Comparison of ENCODE assay signal across 8 cellular contexts in the genomic region with DNA sequence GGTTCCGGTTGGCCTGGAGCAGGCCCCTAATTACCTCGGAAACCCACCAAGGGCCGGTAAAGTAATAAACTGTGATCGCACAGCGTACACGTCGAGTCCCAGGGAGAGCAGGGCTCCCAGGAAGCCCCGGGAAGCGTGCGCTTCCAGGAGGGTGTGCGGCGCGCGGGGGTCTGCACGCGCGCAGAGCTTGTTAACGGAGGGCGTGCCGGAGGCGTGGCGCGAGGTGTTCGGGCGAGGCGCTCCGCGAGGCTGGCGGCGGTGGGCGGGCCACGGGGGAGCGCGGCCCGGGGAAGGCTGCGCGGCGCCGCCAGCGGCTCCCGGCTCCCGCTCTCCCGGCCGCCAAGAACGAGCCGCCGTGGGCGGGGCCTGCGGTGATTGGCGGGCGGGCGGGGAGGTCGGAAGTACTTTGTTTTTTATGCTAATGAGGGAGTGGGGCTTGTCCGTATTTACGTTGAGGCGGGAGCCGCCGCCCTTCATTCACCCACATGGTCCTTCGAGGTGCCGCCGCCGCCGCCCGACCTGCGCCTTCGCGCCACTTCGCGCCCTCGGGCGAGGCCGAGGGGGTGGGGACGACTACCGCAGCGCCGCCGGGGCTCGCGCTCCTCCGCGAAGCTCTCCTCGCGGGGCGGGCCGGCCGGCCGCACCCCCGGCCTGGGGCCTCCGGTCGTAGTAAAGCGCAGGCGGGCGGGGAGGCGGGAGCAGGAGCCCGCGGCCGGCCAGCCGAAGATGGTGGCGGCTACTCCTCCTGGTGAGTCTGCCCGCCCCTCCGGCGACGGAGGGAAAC. TPM values are rescaled to one million over a fixed set of nuclear protein-coding genes. Genes with fewer than 3 reads are reported as not detected.
A peak's percentile ranks its signal among the peaks of the same experiment; 100 is the strongest.
DNase-seq lines count a peak whose midpoint lies in the region; ATAC-seq and TF ChIP-seq lines count a peak whose summit lies in the region.

A gene (plus strand): TSS at position 476 of the 784 bp plus-strand sequence.

- peak; percentile 81 for TF ChIP-seq POLR2A in erythroblast (IDR thresholded peaks at IDR 0.05; ENCODE audit: low read length)

- H3K27me3 ChIP-seq in muscle layer of colon (ENCODE audit: control insufficient read depth in 1 of 2, insufficient read depth in 2 of 2, low read length in 2 of 2), result no peaks in the 10 kb centered on the region

- peak within 1 kb of the TSS; percentile 69 for H3K27ac ChIP-seq in muscle layer of colon (ENCODE audit: low read depth, low read length)

- no peaks in the 10 kb centered on the region for H3K9me3 ChIP-seq in muscle layer of colon (ENCODE audit: low read length)

- H3K4me3 ChIP-seq in muscle layer of colon (ENCODE audit: low read depth in 1 of 2, low read length in 2 of 2), result peak within 1 kb of the TSS; percentile 77 to 79

- H3K9ac ChIP-seq in muscle layer of colon (ENCODE audit: low read length), result peak within 1 kb of the TSS; percentile 51

- peaks cover 14% of the 10 kb centered on the region for H3K36me3 ChIP-seq in muscle layer of colon (ENCODE audit: insufficient read depth, low read length)

- in situ Hi-C loops in KBM-7 (cut with MboI; ENCODE audit: low pct_unique_long_range_greater_than_20kb, low sequenced_read_pairs), result no loop called here

- DNase-seq in DMS53 (lab: John Stamatoyannopoulos, UW) (peak; percentile 87), KBM-7 (peak; percentile 95), erythroblast (lab: John Stamatoyannopoulos, UW) (peak; percentile 92 to 93)
- DNase-seq in activated T-cell treated with anti-CD3 and anti-CD28 coated beads, Interleukin-2, amount 50 U/mL, for 1 hour, result peak; percentile 88
- DNase-seq in stimulated activated CD8-positive, alpha-beta memory T cell treated with anti-CD3 and anti-CD28 coated beads, Interleukin-4, amount 100 ng/mL, for 48 hours, result peak; percentile 92

- peaks cover 23% of the 10 kb centered on the region for H3K4me1 ChIP-seq in muscle layer of colon (ENCODE audit: insufficient read depth, low read length)

- peak; percentile 63 for ATAC-seq in GM21723 (IDR thresholded peaks at IDR 0.05; ENCODE audit: unreplicated experiment)

TF ChIP-seq in PFSK-1, 5 proteins besides CTCF, POLR2A, EP300 and RAD21:
- TF ChIP-seq, protein P1, sequence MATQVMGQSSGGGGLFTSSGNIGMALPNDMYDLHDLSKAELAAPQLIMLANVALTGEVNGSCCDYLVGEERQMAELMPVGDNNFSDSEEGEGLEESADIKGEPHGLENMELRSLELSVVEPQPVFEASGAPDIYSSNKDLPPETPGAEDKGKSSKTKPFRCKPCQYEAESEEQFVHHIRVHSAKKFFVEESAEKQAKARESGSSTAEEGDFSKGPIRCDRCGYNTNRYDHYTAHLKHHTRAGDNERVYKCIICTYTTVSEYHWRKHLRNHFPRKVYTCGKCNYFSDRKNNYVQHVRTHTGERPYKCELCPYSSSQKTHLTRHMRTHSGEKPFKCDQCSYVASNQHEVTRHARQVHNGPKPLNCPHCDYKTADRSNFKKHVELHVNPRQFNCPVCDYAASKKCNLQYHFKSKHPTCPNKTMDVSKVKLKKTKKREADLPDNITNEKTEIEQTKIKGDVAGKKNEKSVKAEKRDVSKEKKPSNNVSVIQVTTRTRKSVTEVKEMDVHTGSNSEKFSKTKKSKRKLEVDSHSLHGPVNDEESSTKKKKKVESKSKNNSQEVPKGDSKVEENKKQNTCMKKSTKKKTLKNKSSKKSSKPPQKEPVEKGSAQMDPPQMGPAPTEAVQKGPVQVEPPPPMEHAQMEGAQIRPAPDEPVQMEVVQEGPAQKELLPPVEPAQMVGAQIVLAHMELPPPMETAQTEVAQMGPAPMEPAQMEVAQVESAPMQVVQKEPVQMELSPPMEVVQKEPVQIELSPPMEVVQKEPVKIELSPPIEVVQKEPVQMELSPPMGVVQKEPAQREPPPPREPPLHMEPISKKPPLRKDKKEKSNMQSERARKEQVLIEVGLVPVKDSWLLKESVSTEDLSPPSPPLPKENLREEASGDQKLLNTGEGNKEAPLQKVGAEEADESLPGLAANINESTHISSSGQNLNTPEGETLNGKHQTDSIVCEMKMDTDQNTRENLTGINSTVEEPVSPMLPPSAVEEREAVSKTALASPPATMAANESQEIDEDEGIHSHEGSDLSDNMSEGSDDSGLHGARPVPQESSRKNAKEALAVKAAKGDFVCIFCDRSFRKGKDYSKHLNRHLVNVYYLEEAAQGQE (IDR thresholded peaks at IDR 0.05; ENCODE audit: insufficient read depth in 1 of 2, low read depth in 2 of 2, low read length in 2 of 2), result no peak
- TF ChIP-seq POLR2AphosphoS5 (IDR thresholded peaks at IDR 0.05; ENCODE audit: low read depth, low read length), result peak; percentile 74
- peak; percentile 66; the same call in 1 of the 2 replicates for TF ChIP-seq TAF1 (IDR thresholded peaks at IDR 0.05; ENCODE audit: borderline replicate concordance, insufficient read depth, low read length)
- no peak for TF ChIP-seq FOXP2 (optimal IDR thresholded peaks at IDR 0.05; ENCODE audit: borderline replicate concordance, extremely low read depth, extremely low read length, insufficient read depth)

RNA-seq across cellular contexts. Expression of the gene that starts here (rescaled TPM):
- polyA plus RNA-seq in PFSK-1 (2012; ENCODE audit: insufficient read length, low read depth), result 0.59 TPM

Comparison
In these comparisons a context has a peak if more than half of its experiments do, and no peak if none do; other contexts are left out.
1. Peak in every context shown above with its lines: DNase-seq, ATAC-seq, H3K4me3 ChIP-seq and H3K27ac ChIP-seq.